ENCODE assay signal across 8 cellular contexts in the genomic region with DNA sequence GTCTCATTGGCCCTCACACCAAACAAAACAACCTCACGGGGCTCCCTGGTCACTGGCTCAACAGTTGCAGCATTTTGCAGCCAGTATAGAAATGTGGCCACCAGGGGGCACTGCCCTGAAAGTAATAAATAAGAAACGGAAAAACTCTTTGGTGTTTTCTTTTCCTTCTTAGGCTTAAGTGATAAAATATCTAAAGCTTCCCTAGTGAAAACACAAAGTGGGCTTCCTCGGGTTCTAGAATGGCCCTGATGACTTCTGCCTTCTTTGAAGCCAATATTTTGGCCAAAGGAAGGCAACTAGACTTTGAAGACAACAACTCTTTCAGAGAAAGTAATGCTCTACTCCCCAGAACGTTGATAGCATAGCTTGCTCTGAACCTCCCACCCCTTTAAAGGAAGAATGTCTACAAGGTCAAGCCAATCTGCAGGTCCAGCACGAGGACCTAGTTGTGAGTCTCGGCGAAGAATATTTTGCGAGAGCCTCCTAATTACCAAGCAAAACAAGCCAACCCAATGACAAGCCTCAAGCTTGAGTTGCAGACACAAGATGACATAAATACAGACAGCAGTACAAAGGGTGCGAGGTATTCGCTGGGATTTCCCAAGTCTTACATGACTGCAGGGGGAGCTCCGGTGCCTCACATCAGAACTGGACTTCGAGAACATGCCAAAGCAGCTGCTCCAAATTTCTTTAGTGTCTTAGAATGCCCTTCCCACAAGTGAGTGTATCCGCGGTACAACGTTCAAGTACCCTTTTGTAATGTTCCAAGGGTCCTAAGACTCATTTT. TPM values are rescaled to one million over a fixed set of nuclear protein-coding genes. Genes with fewer than 3 reads are reported as not detected.
A peak's percentile ranks its signal among the peaks of the same experiment; 100 is the strongest.
DNase-seq lines count a peak whose midpoint lies in the region; ATAC-seq and TF ChIP-seq lines count a peak whose summit lies in the region.

No MANE protein-coding gene starts in this region.

- no peaks in the 10 kb centered on the region for H3K36me3 Mint-ChIP-seq in CD4-positive, alpha-beta T cell (ENCODE audit: low read depth)
- H3K36me3 Mint-ChIP-seq in activated CD8-positive, alpha-beta T cell treated with anti-CD3 and anti-CD28 coated beads for 36 hours (ENCODE audit: low read depth): no peaks in the 10 kb centered on the region

- CTCF ChIA-PET in CD4-positive, alpha-beta T cell (lab: Charles Lee): interaction anchor here (0.8 to 4.6 kb wide), 21 partner anchors 10 to 221 kb away, joined by 3 to 63 read pairs (median 4); a partner anchor contains a TSS
- CTCF ChIA-PET in activated CD8-positive, alpha-beta T cell treated with anti-CD3 and anti-CD28 coated beads for 36 hours (lab: Charles Lee): interaction anchor here (0.7 to 9.0 kb wide), 64 partner anchors 8 to 1178 kb away, joined by 3 to 180 read pairs (median 5); a partner anchor contains a TSS

- peak overlapping the region; percentile 88 for H3K4me3 Mint-ChIP-seq in CD4-positive, alpha-beta T cell
- peak overlapping the region; percentile 77 for H3K4me3 Mint-ChIP-seq in activated CD8-positive, alpha-beta T cell treated with anti-CD3 and anti-CD28 coated beads for 36 hours

- H3K9me3 ChIP-seq in CD4-positive, alpha-beta T cell (ENCODE audit: control insufficient read depth, low read length): no peaks in the 10 kb centered on the region

- peaks cover 30% of the 10 kb centered on the region for H3K4me1 Mint-ChIP-seq in CD4-positive, alpha-beta T cell (ENCODE audit: low read depth)
- peaks cover 41% of the 10 kb centered on the region for H3K4me1 Mint-ChIP-seq in activated CD8-positive, alpha-beta T cell treated with anti-CD3 and anti-CD28 coated beads for 36 hours (ENCODE audit: low read depth)

- intact Hi-C loops in CD4-positive, alpha-beta T cell (cut with DNase I, micrococcal nuclease): loop anchor here (1.0 to 10.0 kb wide), 7 partner anchors 26 to 1081 kb away; a partner anchor contains a TSS
- intact Hi-C loops in activated CD8-positive, alpha-beta T cell treated with anti-CD3 and anti-CD28 coated beads for 36 hours (cut with micrococcal nuclease): loop anchor here (1.0 kb wide), 1 partner anchor 26 kb away; no protein-coding TSS in a partner anchor

- H3K9me3 Mint-ChIP-seq in CD4-positive, alpha-beta T cell: no peaks in the 10 kb centered on the region
- H3K9me3 Mint-ChIP-seq in activated CD8-positive, alpha-beta T cell treated with anti-CD3 and anti-CD28 coated beads for 36 hours: no peaks in the 10 kb centered on the region

- DNase-seq in CD4-positive, alpha-beta T cell: peak; percentile 63 to 77 (median 68)
- peak; percentile 79 for DNase-seq in HCEC 1CT
- peak; percentile 88 for DNase-seq in NCI-H748 (lab: John Stamatoyannopoulos, UW; ENCODE audit: unreplicated experiment)
- peak; percentile 93 for DNase-seq in activated CD8-positive, alpha-beta T cell treated with anti-CD3 and anti-CD28 coated beads for 36 hours
- peak; percentile 65 for DNase-seq in effector CD8-positive, alpha-beta T cell (lab: John Stamatoyannopoulos, UW)
- peak; percentile 92 for DNase-seq in medulla oblongata (ENCODE audit: extremely low spot score)
- peak; percentile 76 for DNase-seq in stimulated activated CD8-positive, alpha-beta memory T cell treated with anti-CD3 and anti-CD28 coated beads, Interleukin-12 subunit alpha, Interleukin-12 subunit beta, amount 100 ng/mL, for 1 hour (ENCODE audit: low read depth)
- DNase-seq in GOT3 (lab: John Stamatoyannopoulos, UW): no peak

- H3K27ac ChIP-seq in CD4-positive, alpha-beta T cell (ENCODE audit: low read depth, low read length): peak overlapping the region; percentile 44

- peak overlapping the region; percentile 73 for H3K27ac Mint-ChIP-seq in CD4-positive, alpha-beta T cell
- H3K27ac Mint-ChIP-seq in activated CD8-positive, alpha-beta T cell treated with anti-CD3 and anti-CD28 coated beads for 36 hours: peak overlapping the region; percentile 79

- ATAC-seq in CD4-positive, alpha-beta T cell (ENCODE audit: poor library complexity): peak; percentile 40
- ATAC-seq in activated CD8-positive, alpha-beta T cell treated with anti-CD3 and anti-CD28 coated beads for 36 hours: peak; percentile 43

- POLR2A ChIA-PET in CD4-positive, alpha-beta T cell (lab: Charles Lee): interaction anchor here (0.6 to 3.9 kb wide), 6 partner anchors 9 to 525 kb away, joined by 3 to 67 read pairs (median 16); a partner anchor contains a TSS
- POLR2A ChIA-PET in activated CD8-positive, alpha-beta T cell treated with anti-CD3 and anti-CD28 coated beads for 36 hours (lab: Charles Lee): interaction anchor here (0.8 to 3.2 kb wide), 9 partner anchors 9 to 847 kb away, joined by 3 to 18 read pairs (median 4); no protein-coding TSS in a partner anchor

- no peaks in the 10 kb centered on the region for H3K27me3 Mint-ChIP-seq in CD4-positive, alpha-beta T cell
- no peaks in the 10 kb centered on the region for H3K27me3 Mint-ChIP-seq in activated CD8-positive, alpha-beta T cell treated with anti-CD3 and anti-CD28 coated beads for 36 hours

- peak; percentile 87 for TF ChIP-seq CTCF in CD4-positive, alpha-beta T cell (IDR thresholded peaks at IDR 0.05)
- peak; percentile 93 for TF ChIP-seq CTCF in activated CD8-positive, alpha-beta T cell treated with anti-CD3 and anti-CD28 coated beads for 36 hours (IDR thresholded peaks at IDR 0.05)

- no peaks in the 10 kb centered on the region for H3K27me3 ChIP-seq in CD4-positive, alpha-beta T cell (ENCODE audit: control insufficient read depth, insufficient read depth, low read length)

RNA-seq across cellular contexts. Expression of a gene that starts 2.6 kb away (rescaled TPM):
- 10 to 100 TPM; 19.0 to 20.6 TPM for total RNA-seq in CD4-positive, alpha-beta T cell
- 10 to 100 TPM; 78.5 to 83.5 TPM for total RNA-seq in activated CD8-positive, alpha-beta T cell treated with anti-CD3 and anti-CD28 coated beads for 36 hours
